ENCODE assay signal across 17 cellular contexts in the genomic region with DNA sequence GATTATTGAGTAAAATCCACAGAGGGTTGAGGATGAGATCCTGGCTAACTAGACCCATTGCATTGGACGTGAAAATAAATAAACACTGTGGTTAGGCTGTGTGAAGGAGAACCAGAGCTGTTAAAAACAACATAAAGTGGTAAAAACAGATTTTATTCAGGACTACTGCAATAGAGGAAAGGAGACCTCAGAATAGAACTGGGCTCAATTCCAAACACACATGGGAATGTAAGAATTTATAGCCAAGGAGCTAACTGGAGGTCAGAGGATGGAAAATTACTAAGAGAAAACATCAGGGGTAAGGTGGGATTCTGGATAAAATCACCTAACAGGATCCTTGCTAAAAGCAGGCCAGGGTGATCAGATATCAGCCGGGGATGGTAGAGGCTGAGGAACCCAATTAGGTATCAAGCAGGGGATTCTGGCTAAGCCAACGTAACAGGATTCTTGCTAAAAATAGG.
DNase-seq lines count a peak whose midpoint lies in the region; ATAC-seq, FAIRE-seq and TF ChIP-seq lines count a peak whose summit lies in the region.
"Had no signal": no experiment of that assay in that cellular context is flagged by ENCODE, and none has a peak within 500 bp of the region (broad histone marks: within the 10 kb centered on the region; RNA-seq: fewer than 3 reads in every experiment).

No MANE protein-coding gene starts in this region.

- H3K14ac ChIP-seq in neuronal stem cell (ENCODE audit: low read length) = no peak overlapping the region

- intact Hi-C loops in A673 (cut with micrococcal nuclease; ENCODE audit: unreplicated experiment) = no loop called here
- intact Hi-C loops in lower leg skin (cut with DNase I; ENCODE audit: low total_unique reads) = no loop called here

- no peak for ATAC-seq in GM19328 (IDR thresholded peaks at IDR 0.05; ENCODE audit: unreplicated experiment)
- ATAC-seq: upper lobe of right lung had no signal

- H4K91ac ChIP-seq in neuronal stem cell (ENCODE audit: low read depth, low read length, poor library complexity) = no peak overlapping the region

- H2BK15ac ChIP-seq in neuronal stem cell (ENCODE audit: low read length) = no peak overlapping the region

- H3K4me2 ChIP-seq in SK-N-SH (peak overlapping the region; percentile 65), neuronal stem cell (ENCODE audit: insufficient read depth, low read length, poor library complexity, severe bottlenecking) (no peak overlapping the region)
- H3K4me2 ChIP-seq: smooth muscle cell had no signal

- H3K27ac ChIP-seq in A673 (ENCODE audit: low read depth, low read length, poor library complexity, severe bottlenecking) (peak overlapping the region; percentile 56), SK-N-SH (ENCODE audit: low read depth in 2 of 2, low read length in 1 of 2) (peak overlapping the region; percentile 84 to 100), neuronal stem cell (replicated peaks; ENCODE audit: low read length) (no peak overlapping the region), small intestine (ENCODE audit: low read depth in 1 of 2, low read length in 1 of 2) (no peak overlapping the region)
- H3K27ac ChIP-seq: HL-60, upper lobe of right lung had no signal

- H3K4ac ChIP-seq in neuronal stem cell (ENCODE audit: low read length) = no peak overlapping the region

- CTCF ChIA-PET in A673 (lab: Charles Lee) = no interaction called here
- CTCF ChIA-PET in SK-N-SH (lab: Yijun Ruan, JAX) = interaction anchor here (0.6 to 6.0 kb wide), 5 partner anchors 111 to 901 kb away, joined by 3 to 58 read pairs (median 7); partner anchors contain the start of gene RNF150

- H2AFZ ChIP-seq in SK-N-SH (ENCODE audit: low read depth) (peak overlapping the region; percentile 15; the same call in 1 of the 2 replicates), neuronal stem cell (ENCODE audit: low read length) (no peak overlapping the region)

- H2BK120ac ChIP-seq in neuronal stem cell (ENCODE audit: low read depth, low read length) = no peak overlapping the region

- no peak overlapping the region for H2AK5ac ChIP-seq in neuronal stem cell (ENCODE audit: low read depth, low read length)

- no peak overlapping the region for H2BK12ac ChIP-seq in neuronal stem cell (ENCODE audit: low read length)

- peaks cover 10% of the 10 kb centered on the region for H3K4me1 Mint-ChIP-seq in neural crest cell

- no peak overlapping the region for H3K4me3 Mint-ChIP-seq in neural crest cell
- H3K4me3 Mint-ChIP-seq: T-helper 1 cell treated with Interleukin-12 subunit alpha and Interleukin-12 subunit beta and Interleukin-4 antibody, amounts not matched to agents 30 μg/mL and 1 μg/mL, for 36 hours had no signal

- H3K9me2 ChIP-seq in SK-N-SH = no peaks in the 10 kb centered on the region

- no peaks in the 10 kb centered on the region for H3K79me1 ChIP-seq in neuronal stem cell (ENCODE audit: low read depth, low read length)

- TF ChIP-seq RAD21 in SK-N-SH (IDR thresholded peaks at IDR 0.05; ENCODE audit: low read length) = no peak

- 17% methylated on average over 3 of the region's 3 CpGs for WGBS in SK-N-SH (ENCODE audit: low lambda C conversion rate)
- WGBS in neuronal stem cell (ENCODE audit: extremely low coverage in 2 of 2, insufficient read length in 2 of 2, insufficient replicate concordance in 1 of 2), 2 donors = no CpG with 5 or more reads among the region's 3 CpGs
- 73 to 79% methylated on average over 3 of the region's 3 CpGs for WGBS in lower leg skin, 2 donors
- 58 to 65% (median 63%) methylated on average over 3 of the region's 3 CpGs for WGBS in small intestine, 3 donors

- peaks cover 67% of the 10 kb centered on the region for H3K79me2 ChIP-seq in SK-N-SH (ENCODE audit: insufficient read depth)

- no peak for FAIRE-seq in small intestine (lab: Jason Lieb, UNC)
- FAIRE-seq: GM12891, GM19239 had no signal

- H3K27me3 ChIP-seq in A673 (replicated peaks; ENCODE audit: insufficient read depth, low read depth, low read length, poor library complexity) (no peaks in the 10 kb centered on the region), SK-N-SH (ENCODE audit: insufficient read depth) (no peaks in the 10 kb centered on the region), neuronal stem cell (ENCODE audit: control insufficient read depth in 3 of 3, insufficient read depth in 3 of 3, low read depth in 1 of 3, low read length in 3 of 3) (no peaks in the 10 kb centered on the region), small intestine (ENCODE audit: control insufficient read depth in 2 of 2, insufficient read depth in 2 of 2, low read length in 2 of 2) (no peaks in the 10 kb centered on the region)
- H3K27me3 ChIP-seq: upper lobe of right lung had no signal

- TF ChIP-seq CTCF in A673 (conservative IDR thresholded peaks at IDR 0.05; ENCODE audit: low read depth, low read length) = no peak
- TF ChIP-seq CTCF in SK-N-SH (IDR thresholded peaks at IDR 0.05) = no peak
- no peak for TF ChIP-seq CTCF in fibroblast of mammary gland (conservative IDR thresholded peaks at IDR 0.05; ENCODE audit: control insufficient read depth, insufficient read depth, low read depth, low read length)
- TF ChIP-seq CTCF in neural crest cell (conservative IDR thresholded peaks at IDR 0.05) = no peak
- TF ChIP-seq CTCF in lower leg skin (IDR thresholded peaks at IDR 0.05) = no peak

- DNase-seq in A673 (ENCODE audit: low spot score) (no peak), SK-N-SH (no peak), fibroblast of mammary gland (ENCODE audit: low read depth) (peak; percentile 50), neural crest cell (ENCODE audit: low read depth, low spot score) (no peak), neuronal stem cell (ENCODE audit: low spot score) (no peak), lower leg skin (ENCODE audit: low spot score in 2 of 2) (no peak), small intestine (no peak)
- DNase-seq: ACHN; activated CD4-positive, alpha-beta T cell treated with anti-CD3 and anti-CD28 coated beads for 4 hours; activated T-cell treated with anti-CD3 and anti-CD28 coated beads, Interleukin-2, amount 50 U/mL, for 48 hours; upper lobe of right lung had no signal

- POLR2A ChIA-PET in A673 (lab: Charles Lee; ENCODE audit: low non-redundant PET) = no interaction called here
- POLR2A ChIA-PET in SK-N-SH (lab: Yijun Ruan, JAX) = interaction anchor here (1.2 to 4.0 kb wide), 3 partner anchors 83 to 118 kb away, joined by 3 to 20 read pairs (median 12); partner anchors contain the start of gene RNF150

- H3K4me3 ChIP-seq in A673 (ENCODE audit: low read depth, low read length, poor library complexity, severe bottlenecking) (no peak overlapping the region), SK-N-SH (ENCODE audit: low read depth in 2 of 2, low read length in 1 of 2) (peak overlapping the region in 1 of 2 experiments; percentile 9; a peak in 1 of 4 replicates), fibroblast of mammary gland (ENCODE audit: control insufficient read depth, low read depth, low read length) (no peak overlapping the region), neuronal stem cell (ENCODE audit: low read length in 2 of 2) (no peak overlapping the region), lower leg skin (ENCODE audit: low read depth, poor library complexity, severe bottlenecking) (no peak overlapping the region), small intestine (ENCODE audit: low read depth in 1 of 2, low read length in 2 of 2) (no peak overlapping the region)
- H3K4me3 ChIP-seq: smooth muscle cell, upper lobe of right lung had no signal

- H3K27ac Mint-ChIP-seq in neural crest cell (ENCODE audit: unreplicated experiment) = peak overlapping the region; percentile 22
- H3K27ac Mint-ChIP-seq: T-helper 1 cell treated with Interleukin-12 subunit alpha and Interleukin-12 subunit beta and Interleukin-4 antibody, amounts not matched to agents 30 μg/mL and 1 μg/mL, for 36 hours had no signal

- H3K9me3 ChIP-seq in A673 (ENCODE audit: low read depth, low read length, poor library complexity, severe bottlenecking) = no peaks in the 10 kb centered on the region
- no peaks in the 10 kb centered on the region for H3K9me3 ChIP-seq in SK-N-SH
- H3K9me3 ChIP-seq in neuronal stem cell (replicated peaks in 1 of 2; ENCODE audit: control insufficient read depth in 2 of 2, insufficient read depth in 1 of 2, low read depth in 1 of 2, low read length in 2 of 2) = no peaks in the 10 kb centered on the region
- H3K9me3 ChIP-seq in small intestine (ENCODE audit: control insufficient read depth, low read depth) = no peaks in the 10 kb centered on the region
- H3K9me3 ChIP-seq: upper lobe of right lung had no signal

- no peaks in the 10 kb centered on the region for H3K27me3 Mint-ChIP-seq in neural crest cell (ENCODE audit: low read depth)

- H3K36me3 ChIP-seq in A673 (ENCODE audit: insufficient read depth, low read length, poor library complexity, severe bottlenecking) = no peaks in the 10 kb centered on the region
- H3K36me3 ChIP-seq in SK-N-SH (replicated peaks in 1 of 2; ENCODE audit: control insufficient read depth in 1 of 2, insufficient read depth in 2 of 2, low read length in 1 of 2) = no peaks in the 10 kb centered on the region
- H3K36me3 ChIP-seq in neuronal stem cell (replicated peaks in 1 of 2; ENCODE audit: control insufficient read depth in 2 of 2, insufficient read depth in 2 of 2, low read length in 2 of 2) = no peaks in the 10 kb centered on the region
- no peaks in the 10 kb centered on the region for H3K36me3 ChIP-seq in small intestine (ENCODE audit: control insufficient read depth in 2 of 2, insufficient read depth in 2 of 2, low read length in 2 of 2)
- H3K36me3 ChIP-seq: upper lobe of right lung had no signal

- TF ChIP-seq EP300 in SK-N-SH (IDR thresholded peaks at IDR 0.05; ENCODE audit: borderline replicate concordance in 1 of 2, low read depth in 1 of 2, low read length in 1 of 2) = peak; percentile 68 to 74

- H3K18ac ChIP-seq in neuronal stem cell (ENCODE audit: low read length) = no peak overlapping the region

- H3K4me1 ChIP-seq in A673 (ENCODE audit: insufficient read depth, low read length, poor library complexity, severe bottlenecking) = peaks cover 46% of the 10 kb centered on the region
- H3K4me1 ChIP-seq in SK-N-SH (ENCODE audit: control insufficient read depth in 1 of 2, insufficient read depth in 2 of 2, low read depth in 1 of 2, low read length in 1 of 2) = peaks cover 28 to 65% of the 10 kb centered on the region in 2 experiments
- H3K4me1 ChIP-seq in neuronal stem cell (ENCODE audit: control insufficient read depth in 2 of 2, insufficient read depth in 1 of 2, low read depth in 1 of 2, low read length in 2 of 2) = peaks cover 2 to 4% of the 10 kb centered on the region in 2 donors
- H3K4me1 ChIP-seq in small intestine (ENCODE audit: control insufficient read depth in 2 of 2, insufficient read depth in 1 of 2, low read depth in 1 of 2, low read length in 1 of 2) = no peaks in the 10 kb centered on the region
- H3K4me1 ChIP-seq: upper lobe of right lung had no signal

- H3K23ac ChIP-seq in neuronal stem cell (ENCODE audit: low read depth, low read length, poor library complexity) = no peak overlapping the region

- H2BK5ac ChIP-seq in neuronal stem cell (ENCODE audit: low read length) = no peak overlapping the region

- no peak overlapping the region for H4K8ac ChIP-seq in neuronal stem cell (ENCODE audit: low read depth, low read length)

- no peaks in the 10 kb centered on the region for H4K20me1 ChIP-seq in SK-N-SH (ENCODE audit: insufficient read depth)

- H3K36me3 Mint-ChIP-seq in neural crest cell (ENCODE audit: low read depth) = no peaks in the 10 kb centered on the region

- BruUV-seq in A673 (replicated peaks; lab: Mats Ljungman, UMichigan) = no TSS peak

- H3K9ac ChIP-seq in SK-N-SH = peak overlapping the region; percentile 10; the same call in 1 of the 2 replicates
- H3K9ac ChIP-seq in neuronal stem cell (ENCODE audit: low read depth, low read length, poor library complexity) = no peak overlapping the region

- peaks cover 5% of the 10 kb centered on the region for H3F3A ChIP-seq in SK-N-SH (replicated peaks; ENCODE audit: insufficient read depth)

- H3K9me3 Mint-ChIP-seq in neural crest cell = no peaks in the 10 kb centered on the region
- H3K9me3 Mint-ChIP-seq: T-helper 1 cell treated with Interleukin-12 subunit alpha and Interleukin-12 subunit beta and Interleukin-4 antibody, amounts not matched to agents 30 μg/mL and 1 μg/mL, for 36 hours had no signal

- TF ChIP-seq POLR2A in lower leg skin (IDR thresholded peaks at IDR 0.05) = no peak

Comparison
In these comparisons a context has a peak if more than half of its experiments do, and no peak if none do; other contexts are left out.
1. H3K27ac ChIP-seq: peak in A673 (single experiment) and SK-N-SH (2 of 2); none in neuronal stem cell (single experiment) and small intestine (0 of 2).